14 cellular contexts compared by ENCODE assay signal in genomic region chr6:63759605-63760004, GRCh38.
"Had no signal": no experiment of that assay in that cellular context is flagged by ENCODE, and none has a peak within 500 bp of the region (broad histone marks: within the 10 kb centered on the region; RNA-seq: fewer than 3 reads in every experiment).

No MANE protein-coding gene starts in this region.

- DNase-seq: activated CD4-positive, alpha-beta T cell treated with anti-CD3 and anti-CD28 coated beads for 4 hours; activated CD8-positive, alpha-beta T cell treated with anti-CD3 and anti-CD28 coated beads, Interleukin-2, amount 10 ng/mL, durations not matched to agents 7 days and 5 days; activated naive CD4-positive, alpha-beta T cell treated with anti-CD3 and anti-CD28 coated beads for 36 hours; caudate nucleus; cortex of kidney; effector CD8-positive, alpha-beta T cell; hippocampal formation; lower lobe of right lung; ovary; retina had no signal

- H3K36me3 ChIP-seq: gastroesophageal sphincter, lower lobe of right lung, ovary had no signal

- H3K9me3 ChIP-seq: ovary had no signal

- H3K27ac ChIP-seq: gastroesophageal sphincter, lower lobe of right lung, ovary, skin epidermis, tibial nerve had no signal

- H3K4me1 ChIP-seq: gastroesophageal sphincter, lower lobe of right lung, tibial nerve had no signal

- ATAC-seq: activated CD8-positive, alpha-beta T cell treated with anti-CD3 and anti-CD28 coated beads, Interleukin-2, amount 10 ng/mL, durations not matched to agents 7 days and 5 days; gastroesophageal sphincter; lower lobe of right lung; stimulated activated effector memory CD8-positive, alpha-beta T cell treated with anti-CD3 and anti-CD28 coated beads, Interleukin-12 subunit alpha, Interleukin-12 subunit beta, amount 100 ng/mL, for 72 hours had no signal

- H3K27me3 ChIP-seq: gastroesophageal sphincter, ovary, tibial nerve had no signal

- H3K4me3 ChIP-seq: gastroesophageal sphincter, lower lobe of right lung, ovary, skin epidermis, tibial nerve had no signal
